8 cellular contexts compared by ENCODE assay signal in the genomic region with DNA sequence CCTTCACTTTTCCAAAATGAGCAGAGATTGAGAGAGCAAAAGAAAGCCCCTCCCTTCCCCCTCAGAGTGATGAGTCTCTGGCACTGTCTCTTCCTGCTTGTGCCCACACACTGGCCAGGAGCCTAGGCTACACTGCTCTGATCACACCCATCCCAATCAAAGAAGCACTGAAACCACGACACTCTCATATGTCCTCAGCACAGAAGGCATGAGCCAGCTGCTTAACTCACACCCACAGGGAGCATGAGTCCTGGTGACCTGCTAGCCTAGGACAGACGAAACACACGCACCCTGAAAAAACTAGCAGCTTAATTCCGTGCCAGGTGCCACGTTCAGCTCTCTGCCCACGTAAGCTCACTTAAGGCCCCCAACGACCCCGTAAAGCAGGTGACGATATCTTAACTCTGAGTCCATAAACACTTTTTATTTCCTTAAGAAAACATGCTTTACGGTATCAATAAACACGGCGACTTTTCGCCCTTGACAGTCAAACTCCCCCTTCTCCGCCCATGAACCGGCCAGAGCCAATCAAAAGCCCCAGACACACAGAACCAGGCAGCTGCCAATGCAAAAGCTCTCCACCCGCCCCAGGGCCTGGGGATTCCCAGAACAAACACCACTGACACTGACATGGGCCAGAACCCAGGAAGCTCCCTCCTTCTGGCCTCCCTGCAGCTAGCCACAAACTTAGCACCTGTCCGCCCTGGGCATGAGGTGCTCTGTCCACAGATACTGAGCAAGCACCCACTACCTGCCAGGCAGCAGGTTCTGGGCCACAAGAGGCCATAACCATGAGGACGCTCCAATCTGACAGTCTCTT.
DNase-seq lines count a peak whose midpoint lies in the region; ATAC-seq and TF ChIP-seq lines count a peak whose summit lies in the region.

No MANE protein-coding gene starts in this region.

- intact Hi-C loops in mucosa of descending colon (cut with DNase I, micrococcal nuclease): no loop called here

- no peaks in the 10 kb centered on the region for H3K9me3 ChIP-seq in mucosa of descending colon

- H3K4me3 ChIP-seq in AG10803 (ENCODE audit: low read length) (no peak overlapping the region), mucosa of descending colon (no peak overlapping the region)

- TF ChIP-seq CTCF in AG10803 (conservative IDR thresholded peaks at IDR 0.05; ENCODE audit: low read length) (no peak), mucosa of descending colon (IDR thresholded peaks at IDR 0.05) (no peak)

- ATAC-seq in mucosa of descending colon (peak; percentile 91), HG03135 (IDR thresholded peaks at IDR 0.05; ENCODE audit: unreplicated experiment) (no peak)

- peaks cover 21% of the 10 kb centered on the region for H3K4me1 ChIP-seq in mucosa of descending colon (ENCODE audit: low read depth)

- peak; percentile 64 for DNase-seq in AG10803 (ENCODE audit: low read depth)
- peak; percentile 51 for DNase-seq in NCI-H2029 treated with DMSO at 0.1 percent for 48 hours (lab: John Stamatoyannopoulos, UW)
- DNase-seq in epidermal melanocyte (ENCODE audit: insufficient read length, low spot score): peak; percentile 8
- peak; percentile 81 to 87 (median 86) for DNase-seq in mucosa of descending colon
- no peak for DNase-seq in NOMO-1 treated with DMSO at 0.1 percent for 48 hours (lab: John Stamatoyannopoulos, UW; ENCODE audit: unreplicated experiment)
- no peak for DNase-seq in NCI-H524 (lab: John Stamatoyannopoulos, UW)
- no peak for DNase-seq in stimulated activated CD4-positive, alpha-beta T cell treated with anti-CD3 and anti-CD28 coated beads, Interleukin-4, amount 100 ng/mL, for 4 hours

- peaks cover 4% of the 10 kb centered on the region for H3K36me3 ChIP-seq in mucosa of descending colon (ENCODE audit: low read depth)

Comparison
In these comparisons a context has a peak if more than half of its experiments do, and no peak if none do; other contexts are left out.
1. DNase-seq: peak in AG10803 (single experiment), NCI-H2029 treated with DMSO at 0.1 percent for 48 hours (single experiment), epidermal melanocyte (single experiment) and mucosa of descending colon (3 of 3); none in NOMO-1 treated with DMSO at 0.1 percent for 48 hours (single experiment), NCI-H524 (0 of 2) and stimulated activated CD4-positive, alpha-beta T cell treated with anti-CD3 and anti-CD28 coated beads, Interleukin-4, amount 100 ng/mL, for 4 hours (0 of 2).